In genomic region chr12:51531284-51531981, GRCh38 we compare ENCODE assay signal across 1 cellular context.
TF ChIP-seq lines count a peak whose summit lies in the region.

No MANE protein-coding gene starts in this region.

TF ChIP-seq in endothelial cell of umbilical vein, 7 proteins besides CTCF, POLR2A, EP300 and RAD21:
- TF ChIP-seq POLR2AphosphoS5 (IDR thresholded peaks at IDR 0.05; ENCODE audit: insufficient read depth, low read depth, low read length) (no peak), JUN (IDR thresholded peaks at IDR 0.05; ENCODE audit: borderline replicate concordance, insufficient read depth, insufficient read length, low read depth) (no peak), EZH2 (IDR thresholded peaks at IDR 0.05; ENCODE audit: borderline replicate concordance, low read depth, low read length, severe bottlenecking) (no peak), FOS (IDR thresholded peaks at IDR 0.05; ENCODE audit: borderline replicate concordance, insufficient read depth, low read length) (no peak), GATA2 (IDR thresholded peaks at IDR 0.05; ENCODE audit: insufficient read depth, insufficient read length, low read depth, low read length) (no peak), MAX (IDR thresholded peaks at IDR 0.05; ENCODE audit: insufficient read depth, insufficient read length) (no peak), MYC (IDR thresholded peaks at IDR 0.05; ENCODE audit: low read depth, low read length) (no peak)
TF ChIP-seq in endothelial cell of umbilical vein: peak in this region for 0.
